In the genomic region with DNA sequence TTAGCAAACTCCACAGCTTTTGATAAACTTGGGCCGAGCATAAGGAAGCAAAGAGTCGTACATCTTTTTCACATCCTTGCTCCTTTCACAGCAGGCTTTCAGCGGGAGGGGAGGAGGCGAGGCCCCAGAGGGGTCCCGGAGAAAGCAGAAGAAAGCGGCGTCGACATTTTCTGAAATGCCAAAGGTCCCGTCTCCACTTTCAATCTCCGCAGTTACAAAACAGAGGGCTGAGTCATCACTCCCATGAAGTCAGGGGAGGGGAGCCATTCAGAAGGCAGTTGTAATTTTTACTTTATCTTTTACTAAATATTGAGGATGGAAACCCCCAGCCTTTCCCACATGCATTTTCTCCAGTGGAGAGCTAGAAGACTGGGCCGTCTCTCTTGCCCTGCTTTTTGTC, we compare ENCODE assay signal across 10 cellular contexts.
DNase-seq lines count a peak whose midpoint lies in the region; FAIRE-seq and TF ChIP-seq lines count a peak whose summit lies in the region.
"Had no signal": no experiment of that assay in that cellular context is flagged by ENCODE, and none has a peak within 500 bp of the region (broad histone marks: within the 10 kb centered on the region; RNA-seq: fewer than 3 reads in every experiment).

No MANE protein-coding gene starts in this region.

- intact Hi-C loops in posterior vena cava (cut with DNase I): no loop called here

- H3K27ac ChIP-seq in mesodermal cell (ENCODE audit: low read depth, low read length, severe bottlenecking): peak overlapping the region; percentile 88

- H3K36me3 Mint-ChIP-seq in type B pancreatic cell: peaks cover 8% of the 10 kb centered on the region

- peak; percentile 67 for DNase-seq in M059J (ENCODE audit: low read depth)
- no peak for DNase-seq in type B pancreatic cell (ENCODE audit: extremely low spot score, unreplicated experiment)
- DNase-seq in stimulated activated CD4-positive, alpha-beta T cell treated with anti-CD3 and anti-CD28 coated beads, Interleukin-2, amount 100 ng/mL, for 24 hours: no peak
- no peak for DNase-seq in DMS53 (lab: John Stamatoyannopoulos, UW)
- no peak for DNase-seq in posterior vena cava (ENCODE audit: low spot score)
- DNase-seq: activated gamma-delta T cell, MM.1S, T-cell had no signal

- H3K9me3 Mint-ChIP-seq in type B pancreatic cell: peaks cover 7% of the 10 kb centered on the region

- peaks cover 9% of the 10 kb centered on the region for H3K4me1 Mint-ChIP-seq in type B pancreatic cell (ENCODE audit: unreplicated experiment)
- H3K4me1 Mint-ChIP-seq: T-cell had no signal

- H3K4me1 ChIP-seq in mesodermal cell (ENCODE audit: control insufficient read depth, insufficient read depth, low read length, poor library complexity, severe bottlenecking): peaks cover 5% of the 10 kb centered on the region

- FAIRE-seq in endometrium (lab: Jason Lieb, UNC): peak; percentile 4

- 2 to 10% methylated on average over 8 to 10 of the region's 11 CpGs for WGBS in mesodermal cell (ENCODE audit: insufficient coverage in 2 of 2), 2 experiments

- no peak overlapping the region for H3K4me3 ChIP-seq in mesodermal cell (ENCODE audit: extremely low read depth, insufficient read depth, low read length, poor library complexity, severe bottlenecking)

- peaks cover 32% of the 10 kb centered on the region for H3K9me3 ChIP-seq in mesodermal cell (ENCODE audit: control insufficient read depth, low read length)

- no peak for TF ChIP-seq CTCF in type B pancreatic cell (conservative IDR thresholded peaks at IDR 0.05)

- H3K27ac Mint-ChIP-seq in type B pancreatic cell: peak overlapping the region; percentile 67
- H3K27ac Mint-ChIP-seq: T-cell had no signal

- H3K27me3 Mint-ChIP-seq in type B pancreatic cell: no peaks in the 10 kb centered on the region
- H3K27me3 Mint-ChIP-seq: T-cell had no signal

- peak overlapping the region; percentile 49 for H3K4me3 Mint-ChIP-seq in type B pancreatic cell
- H3K4me3 Mint-ChIP-seq: T-cell had no signal

- no peaks in the 10 kb centered on the region for H3K36me3 ChIP-seq in mesodermal cell (ENCODE audit: control insufficient read depth, insufficient read depth, low read length)
